ENCODE assay signal across 1 cellular context in genomic region chr14:49620182-49621113, GRCh38.
TF ChIP-seq lines count a peak whose summit lies in the region.

TSS of gene MGAT2 (plus strand) at chr14:49620799. CDS start at chr14:49621269, 470 bp downstream.
TSS of gene RPL36AL (minus strand) at chr14:49620626. CDS start at chr14:49619104, 1,522 bp downstream.

TF ChIP-seq in HEK293, 187 proteins besides CTCF, POLR2A, EP300 and RAD21 (continued from another document and continues in another):
- TF ChIP-seq ZNF704 (tag by site-specific recombination; IDR thresholded peaks at IDR 0.05) (no peak), GFI1B (tag by site-specific recombination; IDR thresholded peaks at IDR 0.05) (0 out of 2 replicates have a peak, but pooled peaks have one; percentile 14), ZBTB17 (tag by site-specific recombination; IDR thresholded peaks at IDR 0.05) (peak; percentile 73), ZNF596 (tag by site-specific recombination; IDR thresholded peaks at IDR 0.05) (0 out of 2 replicates have a peak, but pooled peaks have one; percentile 28), PBX3 (CRISPR knock-in tag; IDR thresholded peaks at IDR 0.05) (peak; percentile 88; the same call in 1 of the 2 replicates), ZNF792 (tag by site-specific recombination; IDR thresholded peaks at IDR 0.05) (no peak), ZFP41 (tag by site-specific recombination; IDR thresholded peaks at IDR 0.05; ENCODE audit: borderline replicate concordance) (no peak), ZNF324 (tag by site-specific recombination; IDR thresholded peaks at IDR 0.05) (peak; percentile 47; the same call in 1 of the 2 replicates), ZNF48 (tag by site-specific recombination; IDR thresholded peaks at IDR 0.05) (no peak), EGR2 (tag by site-specific recombination; IDR thresholded peaks at IDR 0.05; ENCODE audit: low read depth) (0 out of 2 replicates have a peak, but pooled peaks have one; percentile 15), PRDM4 (tag by site-specific recombination; IDR thresholded peaks at IDR 0.05) (peak; percentile 42; the same call in 1 of the 2 replicates), ZBTB20 (tag by site-specific recombination; IDR thresholded peaks at IDR 0.05) (peak; percentile 75; the same call in 1 of the 2 replicates), ZNF529 (tag by site-specific recombination; IDR thresholded peaks at IDR 0.05; ENCODE audit: insufficient replicate concordance) (no peak), ZNF426 (tag by site-specific recombination; IDR thresholded peaks at IDR 0.05) (no peak), ZFP3 (tag by site-specific recombination; IDR thresholded peaks at IDR 0.05; ENCODE audit: low read depth) (peak; percentile 77), ZNF18 (tag by site-specific recombination; IDR thresholded peaks at IDR 0.05) (peak; percentile 75), ZNF223 (tag by site-specific recombination; IDR thresholded peaks at IDR 0.05) (no peak), ZNF335 (tag by site-specific recombination; conservative IDR thresholded peaks at IDR 0.05) (peak; percentile 87), ZNF600 (tag by site-specific recombination; IDR thresholded peaks at IDR 0.05) (peak; percentile 59), BCL11B (tag by site-specific recombination; IDR thresholded peaks at IDR 0.05; ENCODE audit: low read depth) (peak; percentile 68; the same call in 1 of the 2 replicates), ZNF501 (tag by site-specific recombination; IDR thresholded peaks at IDR 0.05) (peak; percentile 44), TRIM28 (IDR thresholded peaks at IDR 0.05; ENCODE audit: borderline replicate concordance, low read length) (no peak; the same call in 1 of the 2 replicates), BCL11A (tag by site-specific recombination; IDR thresholded peaks at IDR 0.05; ENCODE audit: low read depth) (peak; percentile 69; the same call in 1 of the 2 replicates), PATZ1 (tag by site-specific recombination; IDR thresholded peaks at IDR 0.05) (peak; percentile 45; the same call in 1 of the 2 replicates), PRDM1 (tag by site-specific recombination; IDR thresholded peaks at IDR 0.05) (peak; percentile 79), ZFHX2 (tag by site-specific recombination; conservative IDR thresholded peaks at IDR 0.05) (0 out of 2 replicates have a peak, but pooled peaks have one; percentile 6), ZBTB8A (tag by site-specific recombination; IDR thresholded peaks at IDR 0.05) (peak; percentile 55), ZBTB11 (tag by site-specific recombination; conservative IDR thresholded peaks at IDR 0.05; ENCODE audit: low read depth) (peak; percentile 78), ZNF311 (tag by site-specific recombination; IDR thresholded peaks at IDR 0.05; ENCODE audit: borderline replicate concordance) (no peak), ZNF660 (tag by site-specific recombination; IDR thresholded peaks at IDR 0.05) (0 out of 2 replicates have a peak, but pooled peaks have one; percentile 8), PRDM10 (tag by site-specific recombination; IDR thresholded peaks at IDR 0.05) (no peak), HOXC10 (CRISPR knock-in tag; IDR thresholded peaks at IDR 0.05) (0 out of 2 replicates have a peak, but pooled peaks have one; percentile 58), KLF9 (tag by site-specific recombination; IDR thresholded peaks at IDR 0.05; ENCODE audit: low read depth) (peak; percentile 46), ZNF354C (tag by site-specific recombination; IDR thresholded peaks at IDR 0.05; ENCODE audit: borderline replicate concordance, low read depth) (no peak), ZBTB7A (tag by site-specific recombination; IDR thresholded peaks at IDR 0.05; ENCODE audit: low read depth) (0 out of 2 replicates have a peak, but pooled peaks have one; percentile 35), ZFP37 (tag by site-specific recombination; IDR thresholded peaks at IDR 0.05) (peak; percentile 85), ZNF76 (tag by site-specific recombination; IDR thresholded peaks at IDR 0.05; ENCODE audit: borderline replicate concordance, low read depth) (peak; percentile 34; the same call in 1 of the 2 replicates), ZNF248 (tag by site-specific recombination; IDR thresholded peaks at IDR 0.05) (no peak), ZNF623 (tag by site-specific recombination; IDR thresholded peaks at IDR 0.05) (0 out of 2 replicates have a peak, but pooled peaks have one; percentile 9), KLF1 (tag by site-specific recombination; IDR thresholded peaks at IDR 0.05) (0 out of 2 replicates have a peak, but pooled peaks have one; percentile 16), ZNF2 (tag by site-specific recombination; IDR thresholded peaks at IDR 0.05) (peak; percentile 84), ZNF114 (tag by site-specific recombination; IDR thresholded peaks at IDR 0.05) (no peak), KLF16 (tag by site-specific recombination; IDR thresholded peaks at IDR 0.05) (peak; percentile 59; the same call in 1 of the 2 replicates), ZBTB48 (tag by site-specific recombination; IDR thresholded peaks at IDR 0.05) (peak; percentile 18; the same call in 1 of the 2 replicates), ZBTB21 (tag by site-specific recombination; IDR thresholded peaks at IDR 0.05) (0 out of 2 replicates have a peak, but pooled peaks have one; percentile 14), AEBP2 (tag by site-specific recombination; IDR thresholded peaks at IDR 0.05; ENCODE audit: borderline replicate concordance) (no peak), KLF8 (tag by site-specific recombination; IDR thresholded peaks at IDR 0.05) (peak; percentile 49; the same call in 1 of the 2 replicates), ZNF133 (tag by site-specific recombination; IDR thresholded peaks at IDR 0.05) (no peak)
